Comparison of ENCODE assay signal across 1 cellular context in the genomic region with DNA sequence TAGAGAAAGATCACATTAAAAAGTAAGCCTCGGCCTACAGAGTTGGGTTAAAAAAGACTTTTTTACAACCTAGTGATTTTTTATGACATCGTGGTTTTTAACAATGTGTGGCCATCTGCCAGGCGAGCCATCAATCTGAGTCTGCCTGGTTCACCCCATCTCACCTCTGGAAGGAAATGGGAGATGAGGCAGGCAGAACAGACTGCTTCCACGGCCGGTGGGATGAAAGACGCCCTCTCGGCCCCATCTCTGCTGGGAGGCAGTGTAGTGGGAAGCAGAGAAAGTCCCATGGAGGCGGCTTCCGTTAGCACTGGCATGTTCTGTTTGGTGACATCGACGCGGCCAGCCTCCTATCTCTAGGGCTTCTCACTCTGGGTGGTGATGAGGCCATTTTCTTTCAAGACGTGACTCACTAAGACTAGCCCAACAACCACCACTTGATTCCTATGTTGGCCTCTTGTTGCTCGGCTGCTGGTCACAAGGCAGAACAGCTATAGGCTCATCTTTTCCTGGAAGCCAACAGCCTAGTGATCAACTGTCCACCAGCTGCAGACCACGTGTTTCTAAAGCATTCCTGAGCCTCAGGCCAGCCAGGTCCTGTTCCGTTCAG.
TF ChIP-seq lines count a peak whose summit lies in the region.

No MANE protein-coding gene starts in this region.

TF ChIP-seq in K562, 482 proteins besides CTCF, POLR2A, EP300 and RAD21 (continued from another document):
- TF ChIP-seq, protein P1, sequence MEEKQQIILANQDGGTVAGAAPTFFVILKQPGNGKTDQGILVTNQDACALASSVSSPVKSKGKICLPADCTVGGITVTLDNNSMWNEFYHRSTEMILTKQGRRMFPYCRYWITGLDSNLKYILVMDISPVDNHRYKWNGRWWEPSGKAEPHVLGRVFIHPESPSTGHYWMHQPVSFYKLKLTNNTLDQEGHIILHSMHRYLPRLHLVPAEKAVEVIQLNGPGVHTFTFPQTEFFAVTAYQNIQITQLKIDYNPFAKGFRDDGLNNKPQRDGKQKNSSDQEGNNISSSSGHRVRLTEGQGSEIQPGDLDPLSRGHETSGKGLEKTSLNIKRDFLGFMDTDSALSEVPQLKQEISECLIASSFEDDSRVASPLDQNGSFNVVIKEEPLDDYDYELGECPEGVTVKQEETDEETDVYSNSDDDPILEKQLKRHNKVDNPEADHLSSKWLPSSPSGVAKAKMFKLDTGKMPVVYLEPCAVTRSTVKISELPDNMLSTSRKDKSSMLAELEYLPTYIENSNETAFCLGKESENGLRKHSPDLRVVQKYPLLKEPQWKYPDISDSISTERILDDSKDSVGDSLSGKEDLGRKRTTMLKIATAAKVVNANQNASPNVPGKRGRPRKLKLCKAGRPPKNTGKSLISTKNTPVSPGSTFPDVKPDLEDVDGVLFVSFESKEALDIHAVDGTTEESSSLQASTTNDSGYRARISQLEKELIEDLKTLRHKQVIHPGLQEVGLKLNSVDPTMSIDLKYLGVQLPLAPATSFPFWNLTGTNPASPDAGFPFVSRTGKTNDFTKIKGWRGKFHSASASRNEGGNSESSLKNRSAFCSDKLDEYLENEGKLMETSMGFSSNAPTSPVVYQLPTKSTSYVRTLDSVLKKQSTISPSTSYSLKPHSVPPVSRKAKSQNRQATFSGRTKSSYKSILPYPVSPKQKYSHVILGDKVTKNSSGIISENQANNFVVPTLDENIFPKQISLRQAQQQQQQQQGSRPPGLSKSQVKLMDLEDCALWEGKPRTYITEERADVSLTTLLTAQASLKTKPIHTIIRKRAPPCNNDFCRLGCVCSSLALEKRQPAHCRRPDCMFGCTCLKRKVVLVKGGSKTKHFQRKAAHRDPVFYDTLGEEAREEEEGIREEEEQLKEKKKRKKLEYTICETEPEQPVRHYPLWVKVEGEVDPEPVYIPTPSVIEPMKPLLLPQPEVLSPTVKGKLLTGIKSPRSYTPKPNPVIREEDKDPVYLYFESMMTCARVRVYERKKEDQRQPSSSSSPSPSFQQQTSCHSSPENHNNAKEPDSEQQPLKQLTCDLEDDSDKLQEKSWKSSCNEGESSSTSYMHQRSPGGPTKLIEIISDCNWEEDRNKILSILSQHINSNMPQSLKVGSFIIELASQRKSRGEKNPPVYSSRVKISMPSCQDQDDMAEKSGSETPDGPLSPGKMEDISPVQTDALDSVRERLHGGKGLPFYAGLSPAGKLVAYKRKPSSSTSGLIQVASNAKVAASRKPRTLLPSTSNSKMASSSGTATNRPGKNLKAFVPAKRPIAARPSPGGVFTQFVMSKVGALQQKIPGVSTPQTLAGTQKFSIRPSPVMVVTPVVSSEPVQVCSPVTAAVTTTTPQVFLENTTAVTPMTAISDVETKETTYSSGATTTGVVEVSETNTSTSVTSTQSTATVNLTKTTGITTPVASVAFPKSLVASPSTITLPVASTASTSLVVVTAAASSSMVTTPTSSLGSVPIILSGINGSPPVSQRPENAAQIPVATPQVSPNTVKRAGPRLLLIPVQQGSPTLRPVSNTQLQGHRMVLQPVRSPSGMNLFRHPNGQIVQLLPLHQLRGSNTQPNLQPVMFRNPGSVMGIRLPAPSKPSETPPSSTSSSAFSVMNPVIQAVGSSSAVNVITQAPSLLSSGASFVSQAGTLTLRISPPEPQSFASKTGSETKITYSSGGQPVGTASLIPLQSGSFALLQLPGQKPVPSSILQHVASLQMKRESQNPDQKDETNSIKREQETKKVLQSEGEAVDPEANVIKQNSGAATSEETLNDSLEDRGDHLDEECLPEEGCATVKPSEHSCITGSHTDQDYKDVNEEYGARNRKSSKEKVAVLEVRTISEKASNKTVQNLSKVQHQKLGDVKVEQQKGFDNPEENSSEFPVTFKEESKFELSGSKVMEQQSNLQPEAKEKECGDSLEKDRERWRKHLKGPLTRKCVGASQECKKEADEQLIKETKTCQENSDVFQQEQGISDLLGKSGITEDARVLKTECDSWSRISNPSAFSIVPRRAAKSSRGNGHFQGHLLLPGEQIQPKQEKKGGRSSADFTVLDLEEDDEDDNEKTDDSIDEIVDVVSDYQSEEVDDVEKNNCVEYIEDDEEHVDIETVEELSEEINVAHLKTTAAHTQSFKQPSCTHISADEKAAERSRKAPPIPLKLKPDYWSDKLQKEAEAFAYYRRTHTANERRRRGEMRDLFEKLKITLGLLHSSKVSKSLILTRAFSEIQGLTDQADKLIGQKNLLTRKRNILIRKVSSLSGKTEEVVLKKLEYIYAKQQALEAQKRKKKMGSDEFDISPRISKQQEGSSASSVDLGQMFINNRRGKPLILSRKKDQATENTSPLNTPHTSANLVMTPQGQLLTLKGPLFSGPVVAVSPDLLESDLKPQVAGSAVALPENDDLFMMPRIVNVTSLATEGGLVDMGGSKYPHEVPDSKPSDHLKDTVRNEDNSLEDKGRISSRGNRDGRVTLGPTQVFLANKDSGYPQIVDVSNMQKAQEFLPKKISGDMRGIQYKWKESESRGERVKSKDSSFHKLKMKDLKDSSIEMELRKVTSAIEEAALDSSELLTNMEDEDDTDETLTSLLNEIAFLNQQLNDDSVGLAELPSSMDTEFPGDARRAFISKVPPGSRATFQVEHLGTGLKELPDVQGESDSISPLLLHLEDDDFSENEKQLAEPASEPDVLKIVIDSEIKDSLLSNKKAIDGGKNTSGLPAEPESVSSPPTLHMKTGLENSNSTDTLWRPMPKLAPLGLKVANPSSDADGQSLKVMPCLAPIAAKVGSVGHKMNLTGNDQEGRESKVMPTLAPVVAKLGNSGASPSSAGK (IDR thresholded peaks at IDR 0.05) = peak; percentile 36; the same call in 1 of the 2 replicates
- TF ChIP-seq, protein P2, sequence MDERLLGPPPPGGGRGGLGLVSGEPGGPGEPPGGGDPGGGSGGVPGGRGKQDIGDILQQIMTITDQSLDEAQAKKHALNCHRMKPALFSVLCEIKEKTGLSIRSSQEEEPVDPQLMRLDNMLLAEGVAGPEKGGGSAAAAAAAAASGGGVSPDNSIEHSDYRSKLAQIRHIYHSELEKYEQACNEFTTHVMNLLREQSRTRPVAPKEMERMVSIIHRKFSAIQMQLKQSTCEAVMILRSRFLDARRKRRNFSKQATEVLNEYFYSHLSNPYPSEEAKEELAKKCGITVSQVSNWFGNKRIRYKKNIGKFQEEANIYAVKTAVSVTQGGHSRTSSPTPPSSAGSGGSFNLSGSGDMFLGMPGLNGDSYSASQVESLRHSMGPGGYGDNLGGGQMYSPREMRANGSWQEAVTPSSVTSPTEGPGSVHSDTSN (CRISPR knock-in tag; IDR thresholded peaks at IDR 0.05; ENCODE audit: low read depth) = no peak
- TF ChIP-seq, protein P2 (tag; conservative IDR thresholded peaks at IDR 0.05; ENCODE audit: low read depth) = peak; percentile 63; the same call in 1 of the 2 replicates
